ENCODE assay signal across 9 cellular contexts in the genomic region with DNA sequence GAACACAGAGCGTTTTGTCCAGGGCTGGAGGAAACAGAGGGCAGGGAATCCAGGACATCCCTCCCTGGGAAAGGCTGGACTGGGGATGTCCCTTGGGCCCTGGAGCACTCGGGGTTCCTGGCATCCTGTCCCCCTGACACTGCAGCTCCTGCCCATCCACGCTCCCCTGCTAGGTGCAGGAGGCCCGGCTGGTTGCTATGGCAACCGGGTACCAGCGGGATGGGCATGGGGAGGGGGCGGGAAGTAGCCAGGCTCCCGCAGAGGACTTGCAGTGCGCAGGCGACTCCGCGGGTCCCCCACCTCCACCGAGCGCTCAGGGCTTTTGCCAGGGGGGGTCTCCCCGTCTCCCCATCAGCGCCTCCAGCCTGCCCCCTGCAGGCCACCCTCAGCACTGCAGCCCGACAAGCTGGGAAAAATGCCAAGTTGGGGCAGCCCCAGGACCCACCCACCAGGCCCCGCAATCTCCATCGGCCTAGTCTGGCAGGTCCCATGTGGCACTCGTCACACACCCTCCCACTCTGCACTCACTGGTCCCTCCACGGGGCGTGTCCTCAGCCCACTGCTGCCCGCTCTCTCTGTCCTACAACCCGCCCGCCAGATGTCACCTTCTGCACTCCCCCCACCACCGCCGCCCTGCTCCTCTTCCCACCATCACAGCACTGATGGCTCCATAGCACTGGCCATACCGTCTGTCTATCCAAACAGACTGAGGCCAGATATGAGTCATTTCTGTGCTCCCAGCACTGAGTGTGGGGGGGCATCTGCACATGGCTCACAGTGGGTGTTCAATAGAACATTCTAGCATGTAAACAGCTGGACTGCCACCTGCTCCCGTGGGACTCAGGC. TPM values are rescaled to one million over a fixed set of nuclear protein-coding genes. Genes with fewer than 3 reads are reported as not detected.
DNase-seq lines count a peak whose midpoint lies in the region; ATAC-seq and TF ChIP-seq lines count a peak whose summit lies in the region.
"Had no signal": no experiment of that assay in that cellular context is flagged by ENCODE, and none has a peak within 500 bp of the region (broad histone marks: within the 10 kb centered on the region; RNA-seq: fewer than 3 reads in every experiment).

No MANE protein-coding gene starts in this region.

- peaks cover 0 to 30% (median 17%) of the 10 kb centered on the region in 12 donors for H3K4me1 ChIP-seq in heart left ventricle

- H3K4me3 Mint-ChIP-seq in activated naive CD4-positive, alpha-beta T cell treated with anti-CD3 and anti-CD28 coated beads for 36 hours: no peak overlapping the region
- no peak overlapping the region for H3K4me3 Mint-ChIP-seq in T-helper 2 cell treated with Interferon-gamma antibody and Interleukin-4, amounts not matched to agents 5 μg/mL and 100 μg/mL, for 36 hours

- H3K27me3 ChIP-seq in heart left ventricle: no peaks in the 10 kb centered on the region

- no peak overlapping the region for H3K27ac ChIP-seq in heart left ventricle
- H3K27ac ChIP-seq: SK-N-MC had no signal

- CTCF ChIA-PET in activated naive CD4-positive, alpha-beta T cell treated with anti-CD3 and anti-CD28 coated beads for 36 hours (lab: Charles Lee): interaction anchor here (0.7 to 2.3 kb wide), 6 partner anchors 10 to 107 kb away, joined by 3 to 8 read pairs (median 4); no protein-coding TSS in a partner anchor

- H3K4me1 Mint-ChIP-seq in activated naive CD4-positive, alpha-beta T cell treated with anti-CD3 and anti-CD28 coated beads for 36 hours (ENCODE audit: low read depth): no peaks in the 10 kb centered on the region
- peaks cover 1% of the 10 kb centered on the region for H3K4me1 Mint-ChIP-seq in T-helper 2 cell treated with Interferon-gamma antibody and Interleukin-4, amounts not matched to agents 5 μg/mL and 100 μg/mL, for 36 hours (ENCODE audit: low read depth)

- peak; percentile 59 for TF ChIP-seq CTCF in NB4 (IDR thresholded peaks at IDR 0.05; ENCODE audit: low read depth, low read length)
- TF ChIP-seq CTCF in heart left ventricle (IDR thresholded peaks at IDR 0.05): peak; percentile 19 to 62 (median 45)

- H3K36me3 ChIP-seq in heart left ventricle: peaks cover 0 to 47% (median 0%) of the 10 kb centered on the region in 9 donors

- TF ChIP-seq POLR2A in NB4 (IDR thresholded peaks at IDR 0.05; ENCODE audit: extremely low read depth, insufficient read length): no peak
- no peak for TF ChIP-seq POLR2A in heart left ventricle (IDR thresholded peaks at IDR 0.05)

- H3K9me3 Mint-ChIP-seq in activated naive CD4-positive, alpha-beta T cell treated with anti-CD3 and anti-CD28 coated beads for 36 hours: no peaks in the 10 kb centered on the region
- H3K9me3 Mint-ChIP-seq in T-helper 2 cell treated with Interferon-gamma antibody and Interleukin-4, amounts not matched to agents 5 μg/mL and 100 μg/mL, for 36 hours: no peaks in the 10 kb centered on the region

- peaks cover 1% of the 10 kb centered on the region for H3K36me3 Mint-ChIP-seq in activated naive CD4-positive, alpha-beta T cell treated with anti-CD3 and anti-CD28 coated beads for 36 hours (ENCODE audit: low read depth)
- H3K36me3 Mint-ChIP-seq in T-helper 2 cell treated with Interferon-gamma antibody and Interleukin-4, amounts not matched to agents 5 μg/mL and 100 μg/mL, for 36 hours (ENCODE audit: low read depth): no peaks in the 10 kb centered on the region

- H3K27me3 Mint-ChIP-seq in activated naive CD4-positive, alpha-beta T cell treated with anti-CD3 and anti-CD28 coated beads for 36 hours (ENCODE audit: low read depth): no peaks in the 10 kb centered on the region
- H3K27me3 Mint-ChIP-seq in T-helper 2 cell treated with Interferon-gamma antibody and Interleukin-4, amounts not matched to agents 5 μg/mL and 100 μg/mL, for 36 hours (ENCODE audit: low read depth): no peaks in the 10 kb centered on the region

- peak in 1 of 4 donors; percentile 5 for ATAC-seq in heart left ventricle
- no peak for ATAC-seq in GM21367 (IDR thresholded peaks at IDR 0.05; ENCODE audit: unreplicated experiment)
- ATAC-seq in GM21423 (IDR thresholded peaks at IDR 0.05; ENCODE audit: unreplicated experiment): no peak

- H3K9me3 ChIP-seq in heart left ventricle: no peaks in the 10 kb centered on the region

- no peak overlapping the region for H3K4me3 ChIP-seq in NB4 (ENCODE audit: low read depth, low read length)
- no peak overlapping the region for H3K4me3 ChIP-seq in heart left ventricle
- H3K4me3 ChIP-seq: SK-N-MC had no signal

- WGBS in heart left ventricle, 4 donors: 50 to 57% (median 54%) methylated on average over 26 to 29 of the region's 29 CpGs

- no peak overlapping the region for H3K27ac Mint-ChIP-seq in activated naive CD4-positive, alpha-beta T cell treated with anti-CD3 and anti-CD28 coated beads for 36 hours
- no peak overlapping the region for H3K27ac Mint-ChIP-seq in T-helper 2 cell treated with Interferon-gamma antibody and Interleukin-4, amounts not matched to agents 5 μg/mL and 100 μg/mL, for 36 hours

- intact Hi-C loops in activated naive CD4-positive, alpha-beta T cell treated with anti-CD3 and anti-CD28 coated beads for 36 hours (cut with micrococcal nuclease): loop anchor here (2.0 kb wide), 1 partner anchor 108 kb away; no protein-coding TSS in a partner anchor
- intact Hi-C loops in heart left ventricle (cut with DNase I): no loop called here

- DNase-seq in EL: peak; percentile 81
- peak; percentile 28 for DNase-seq in NB4 (ENCODE audit: low read depth)
- DNase-seq in activated naive CD4-positive, alpha-beta T cell treated with anti-CD3 and anti-CD28 coated beads for 36 hours: peak; percentile 46
- peak in 1 of 5 donors; percentile 33 for DNase-seq in heart left ventricle
- DNase-seq in smooth muscle cell of the brain vasculature (ENCODE audit: low read depth, low spot score): peak; percentile 36
- DNase-seq in T-helper 2 cell treated with Interferon-gamma antibody and Interleukin-4, amounts not matched to agents 5 μg/mL and 100 μg/mL, for 36 hours (ENCODE audit: low spot score): no peak

RNA-seq across cellular contexts. Expression of gene KIAA0930, which starts 31.5 kb away (rescaled TPM):
- 10 to 100 TPM; 16.6 to 19.5 TPM for total RNA-seq in activated naive CD4-positive, alpha-beta T cell treated with anti-CD3 and anti-CD28 coated beads for 36 hours
- total RNA-seq in heart left ventricle: 10 to 100 TPM; 14.7 to 67.1 (median 18.7) TPM
- polyA plus RNA-seq in heart left ventricle: 10 to 100 TPM in 1 of 2 donors, 1 to 10 TPM in 1; 8.5 to 25.1 TPM

RNA-seq across cellular contexts. Expression of gene NUP50, which starts 45.5 kb away (rescaled TPM):
- 100 to 1,000 TPM; 151 to 154 TPM for total RNA-seq in activated naive CD4-positive, alpha-beta T cell treated with anti-CD3 and anti-CD28 coated beads for 36 hours
- total RNA-seq in heart left ventricle: 10 to 100 TPM; 11.7 to 42.6 (median 14.4) TPM
- 10 to 100 TPM in 1 of 2 donors, 1 to 10 TPM in 1; 5.8 to 10.5 TPM for polyA plus RNA-seq in heart left ventricle
